Comparison of ENCODE assay signal across 26 cellular contexts in genomic region chr7:22114440-22114981, GRCh38.
A peak's percentile ranks its signal among the peaks of the same experiment; 100 is the strongest.
DNase-seq lines count a peak whose midpoint lies in the region; ATAC-seq and TF ChIP-seq lines count a peak whose summit lies in the region.
"Had no signal": no experiment of that assay in that cellular context is flagged by ENCODE, and none has a peak within 500 bp of the region (broad histone marks: within the 10 kb centered on the region; RNA-seq: fewer than 3 reads in every experiment).

No MANE protein-coding gene starts in this region.

- no peak for TF ChIP-seq POLR2A in gastroesophageal sphincter (IDR thresholded peaks at IDR 0.05)

- no peak overlapping the region for H3K4me3 ChIP-seq in right atrium auricular region
- no peak overlapping the region for H3K4me3 ChIP-seq in gastroesophageal sphincter
- no peak overlapping the region for H3K4me3 ChIP-seq in aorta (ENCODE audit: low read length in 2 of 2)
- H3K4me3 ChIP-seq: MG63, spleen, suprapubic skin had no signal

- ATAC-seq in Right ventricle myocardium inferior, result peak; percentile 16
- peak; percentile 29 for ATAC-seq in gastroesophageal sphincter
- peak; percentile 27 for ATAC-seq in aorta (ENCODE audit: low FRiP score)
- ATAC-seq in sciatic nerve, result no peak
- ATAC-seq in omental fat pad (ENCODE audit: low FRiP score), result no peak

- H3K4me1 ChIP-seq in right atrium auricular region (peaks cover 0 to 6% of the 10 kb centered on the region in 2 donors), gastroesophageal sphincter (peaks cover 0 to 8% (median 0%) of the 10 kb centered on the region in 3 donors), aorta (ENCODE audit: control insufficient read depth in 1 of 2, insufficient read depth in 2 of 2, low read length in 2 of 2) (no peaks in the 10 kb centered on the region)
- H3K4me1 ChIP-seq: suprapubic skin had no signal

- no peak overlapping the region for H3K27ac ChIP-seq in right atrium auricular region
- peak overlapping the region in 1 of 4 donors; percentile 7 for H3K27ac ChIP-seq in gastroesophageal sphincter
- H3K27ac ChIP-seq in aorta (ENCODE audit: low read depth in 1 of 2, low read length in 2 of 2), result no peak overlapping the region
- H3K27ac ChIP-seq: suprapubic skin had no signal

- DNase-seq in Right ventricle myocardium inferior (ENCODE audit: missing footprints) (no peak), right atrium auricular region (ENCODE audit: low spot score) (no peak), lung microvascular endothelial cell (ENCODE audit: low read depth in 2 of 2) (peak; percentile 51 to 77), aorta (no peak), sciatic nerve (ENCODE audit: low spot score) (no peak), omental fat pad (ENCODE audit: low spot score) (no peak)
- DNase-seq in activated CD4-positive, alpha-beta T cell treated with anti-CD3 and anti-CD28 coated beads, Interleukin-2, amount 50 U/mL, for 48 hours, result no peak
- DNase-seq: activated CD4-positive, alpha-beta memory T cell treated with anti-CD3 and anti-CD28 coated beads, Interleukin-2, amount 10 ng/mL, durations not matched to agents 7 days and 5 days; activated CD4-positive, CD25-positive, alpha-beta regulatory T cell treated with anti-CD3 and anti-CD28 coated beads, Interleukin-2, amount 50 U/mL, for 72 hours; activated gamma-delta T cell treated with Interleukin-2 at 50 U/mL for 16 hours; activated T-cell treated with anti-CD3 and anti-CD28 coated beads, Interleukin-2, amount 50 U/mL, for 1 hour; CD4-positive, alpha-beta T cell; cerebellar nuclear complex; KG1; mesenchymal stem cell; MG63; NCI-H1417; NCI-H2081; NCI-H226; NCI-H748 treated with DMSO at 0.1 percent for 48 hours; occipital lobe; retina; spleen; stimulated activated CD4-positive, alpha-beta T cell treated with anti-CD3 and anti-CD28 coated beads, Interleukin-4, amount 100 ng/mL, for 1 hour had no signal

- H3K27me3 ChIP-seq in right atrium auricular region, result no peaks in the 10 kb centered on the region
- peaks cover 4% of the 10 kb centered on the region for H3K27me3 ChIP-seq in gastroesophageal sphincter
- no peaks in the 10 kb centered on the region for H3K27me3 ChIP-seq in aorta (ENCODE audit: control insufficient read depth in 1 of 2, insufficient read depth in 2 of 2, low read length in 1 of 2)
- H3K27me3 ChIP-seq: MG63, spleen, suprapubic skin had no signal

- 50% methylated on average over 3 of the region's 7 CpGs; no CpG with 5 or more reads in 1 of the 2 donors for WGBS in gastroesophageal sphincter (ENCODE audit: low coverage in 1 of 2), 2 donors
- 81 to 84% methylated on average over 7 of the region's 7 CpGs for WGBS in aorta, 2 donors

- TF ChIP-seq CTCF in right atrium auricular region (IDR thresholded peaks at IDR 0.05) (no peak), gastroesophageal sphincter (IDR thresholded peaks at IDR 0.05) (no peak), omental fat pad (IDR thresholded peaks at IDR 0.05) (no peak)

- TF ChIP-seq EP300 in gastroesophageal sphincter (IDR thresholded peaks at IDR 0.05), result no peak

- H3K9me3 ChIP-seq in right atrium auricular region (no peaks in the 10 kb centered on the region), gastroesophageal sphincter (no peaks in the 10 kb centered on the region), aorta (ENCODE audit: control insufficient read depth, low read length) (no peaks in the 10 kb centered on the region)
- H3K9me3 ChIP-seq: MG63, spleen, suprapubic skin had no signal

- intact Hi-C loops in Right ventricle myocardium inferior (cut with DNase I), result loop anchor here (5.0 kb wide), 2 partner anchors 98 to 143 kb away; no protein-coding TSS in a partner anchor
- intact Hi-C loops in aorta (cut with DNase I), result loop anchor here in 1 of 2 donors (5.0 kb wide), 1 partner anchor 183 kb away; no protein-coding TSS in a partner anchor
- intact Hi-C loops in sciatic nerve (cut with DNase I), result no loop called here

- peaks cover 8% of the 10 kb centered on the region for H3K36me3 ChIP-seq in right atrium auricular region
- peaks cover 0 to 3% of the 10 kb centered on the region in 2 donors for H3K36me3 ChIP-seq in gastroesophageal sphincter
- H3K36me3 ChIP-seq in aorta (ENCODE audit: control insufficient read depth in 1 of 2, insufficient read depth in 2 of 2, low read length in 1 of 2), result no peaks in the 10 kb centered on the region
- H3K36me3 ChIP-seq: MG63, suprapubic skin had no signal

Comparison
In these comparisons a context has a peak if more than half of its experiments do, and no peak if none do; other contexts are left out.
1. ATAC-seq: peak in Right ventricle myocardium inferior (single experiment), gastroesophageal sphincter (single experiment) and aorta (single experiment); none in sciatic nerve (single experiment) and omental fat pad (single experiment).
2. DNase-seq: peak in lung microvascular endothelial cell (2 of 2); none in Right ventricle myocardium inferior (single experiment), right atrium auricular region (single experiment), aorta (0 of 2), sciatic nerve (single experiment), activated CD4-positive, alpha-beta T cell treated with anti-CD3 and anti-CD28 coated beads, Interleukin-2, amount 50 U/mL, for 48 hours (0 of 2) and omental fat pad (single experiment).